ENCODE assay signal across 9 cellular contexts in genomic region chr12:45494279-45494678, GRCh38.
"Had no signal": no experiment of that assay in that cellular context is flagged by ENCODE, and none has a peak within 500 bp of the region (broad histone marks: within the 10 kb centered on the region; RNA-seq: fewer than 3 reads in every experiment).

No MANE protein-coding gene starts in this region.

- H3K4me2 ChIP-seq: GM23338, KMS-11 had no signal

- H3K4me3 Mint-ChIP-seq: GM23338, H9, IgD-negative memory B cell had no signal

- DNase-seq: H9, HCEC 1CT, KBM-7 had no signal

- FAIRE-seq: H1, H54 had no signal

- H3K27ac ChIP-seq: HL-60, KMS-11 had no signal

- H3K27ac Mint-ChIP-seq: GM23338, H9, IgD-negative memory B cell had no signal

- H3K4me1 Mint-ChIP-seq: GM23338, IgD-negative memory B cell had no signal

- ATAC-seq: GM23338 had no signal

- H3K4me3 ChIP-seq: GM23338 had no signal
